In genomic region chr6:157693867-157694266, GRCh38 we compare ENCODE assay signal across 26 cellular contexts.
DNase-seq lines count a peak whose midpoint lies in the region; ATAC-seq, FAIRE-seq and TF ChIP-seq lines count a peak whose summit lies in the region.
"Had no signal": no experiment of that assay in that cellular context is flagged by ENCODE, and none has a peak within 500 bp of the region (broad histone marks: within the 10 kb centered on the region; RNA-seq: fewer than 3 reads in every experiment).

No MANE protein-coding gene starts in this region.

- intact Hi-C loops in HepG2 (cut with micrococcal nuclease; ENCODE audit: unreplicated experiment) = no loop called here
- intact Hi-C loops in heart right ventricle (cut with DNase I) = loop anchor here in 1 of 10 donors (10.0 kb wide), 1 partner anchor 181 kb away; no protein-coding TSS in a partner anchor

- H3K4me1 ChIP-seq in liver (ENCODE audit: control insufficient read depth in 4 of 4, insufficient read depth in 4 of 4, low read length in 3 of 4) (no peaks in the 10 kb centered on the region), HepG2 (ENCODE audit: insufficient read depth, low read length) (no peaks in the 10 kb centered on the region), heart right ventricle (peaks cover 0 to 33% (median 16%) of the 10 kb centered on the region in 9 donors)

- BruUV-seq in HepG2 (replicated peaks; lab: Mats Ljungman, UMichigan) = no TSS peak

- CTCF ChIA-PET in HepG2 (lab: Yijun Ruan, JAX; ENCODE audit: low intra/inter-chr PET ratio, low total read pairs) = no interaction called here

- TF ChIP-seq RAD21 in liver (IDR thresholded peaks at IDR 0.05) = peak in 1 of 2 donors; percentile 42
- no peak for TF ChIP-seq RAD21 in HepG2 (CRISPR knock-in tag; IDR thresholded peaks at IDR 0.05)

- 70% methylated on average over 7 of the region's 7 CpGs for WGBS in liver
- 33% methylated on average over 7 of the region's 7 CpGs for WGBS in HepG2 (ENCODE audit: low lambda C conversion rate)
- 16 to 25% methylated on average over 7 of the region's 7 CpGs for WGBS in heart right ventricle, 2 donors

- POLR2A ChIA-PET in HepG2 (lab: Yijun Ruan, JAX) = no interaction called here

- ATAC-seq in HepG2 (no peak), heart right ventricle (peak; percentile 80 to 96 (median 88))
- ATAC-seq: left colon, Panc1 had no signal

- TF ChIP-seq EP300 in HepG2 (IDR thresholded peaks at IDR 0.05; ENCODE audit: low read depth in 2 of 2, low read length in 2 of 2) (no peak), HepG2 (CRISPR knock-in tag; IDR thresholded peaks at IDR 0.05; ENCODE audit: borderline replicate concordance) (no peak)

- H3K27me3 ChIP-seq in liver (ENCODE audit: control insufficient read depth in 4 of 4, insufficient read depth in 4 of 4, low read length in 3 of 4) (no peaks in the 10 kb centered on the region), HepG2 (ENCODE audit: control insufficient read depth in 1 of 2, insufficient read depth in 2 of 2, low read length in 2 of 2) (peaks cover 7 to 77% of the 10 kb centered on the region in 2 experiments; a peak in 4 of 5 replicates), heart right ventricle (no peaks in the 10 kb centered on the region)

- H3K27ac ChIP-seq in liver (ENCODE audit: low read depth in 1 of 2, low read length in 2 of 2) (no peak overlapping the region), HepG2 (ENCODE audit: extremely low read length, insufficient read depth, low read length) (no peak overlapping the region), heart right ventricle (peak overlapping the region in 7 of 10 donors; percentile 22 to 81 (median 62))
- H3K27ac ChIP-seq: esophagus muscularis mucosa, WERI-Rb-1 had no signal

- no peak for FAIRE-seq in HepG2 (lab: Jason Lieb, UNC)
- no peak for FAIRE-seq in GM19239 (lab: Jason Lieb, UNC)
- FAIRE-seq: D721Med, GM18507 had no signal

- no peaks in the 10 kb centered on the region for H4K20me1 ChIP-seq in HepG2 (ENCODE audit: insufficient read depth, low read length)

- no peak overlapping the region for H3K4me2 ChIP-seq in HepG2 (ENCODE audit: low read depth, low read length)

- H3K4me3 ChIP-seq in liver (ENCODE audit: low read depth in 1 of 3, low read length in 3 of 3) (no peak overlapping the region), HepG2 (replicated peaks in 1 of 3; ENCODE audit: insufficient read depth in 1 of 3, low read depth in 2 of 3, low read length in 3 of 3) (no peak overlapping the region), heart right ventricle (no peak overlapping the region)
- H3K4me3 ChIP-seq: esophagus muscularis mucosa had no signal

- H3K9ac ChIP-seq in liver (ENCODE audit: low read depth in 1 of 2, low read length in 2 of 2) (no peak overlapping the region), HepG2 (ENCODE audit: insufficient read depth, low read depth, low read length) (no peak overlapping the region)

- no peaks in the 10 kb centered on the region for H3K79me2 ChIP-seq in HepG2 (ENCODE audit: insufficient read depth, low read length)

- H3K36me3 ChIP-seq in liver (ENCODE audit: control insufficient read depth in 4 of 4, insufficient read depth in 3 of 4, low read depth in 1 of 4, low read length in 3 of 4) = no peaks in the 10 kb centered on the region
- no peaks in the 10 kb centered on the region for H3K36me3 ChIP-seq in HepG2 (replicated peaks in 1 of 2; ENCODE audit: control insufficient read depth in 1 of 2, insufficient read depth in 2 of 2, low read length in 2 of 2)
- no peaks in the 10 kb centered on the region for H3K36me3 ChIP-seq in heart right ventricle
- H3K36me3 ChIP-seq: esophagus muscularis mucosa, WERI-Rb-1 had no signal

- in situ Hi-C loops in HepG2 (cut with HindIII; ENCODE audit: extremely low pct_ligation_motif_present, low pct_unique_long_range_greater_than_20kb) = no loop called here

- no peak for TF ChIP-seq CTCF in liver (IDR thresholded peaks at IDR 0.05; ENCODE audit: low read depth, low read length, missing input control)
- TF ChIP-seq CTCF in HepG2 (CRISPR knock-in tag; IDR thresholded peaks at IDR 0.05) = no peak
- TF ChIP-seq CTCF in heart right ventricle (IDR thresholded peaks at IDR 0.05) = no peak

- H3K9me3 ChIP-seq in liver (ENCODE audit: control insufficient read depth in 4 of 4, low read length in 3 of 4) = peaks cover 0 to 2% (median under 1%) of the 10 kb centered on the region in 4 donors
- peaks cover 7% of the 10 kb centered on the region for H3K9me3 ChIP-seq in HepG2 (ENCODE audit: low read length)
- peaks cover 0 to 15% (median 0%) of the 10 kb centered on the region in 11 donors for H3K9me3 ChIP-seq in heart right ventricle

- H2AFZ ChIP-seq in HepG2 (ENCODE audit: low read length) = no peak overlapping the region

- TF ChIP-seq POLR2A in HepG2 (IDR thresholded peaks at IDR 0.05; ENCODE audit: insufficient read depth in 1 of 2, low read depth in 2 of 2, low read length in 2 of 2) = no peak

- DNase-seq in HepG2 (ENCODE audit: low spot score) = no peak
- DNase-seq in heart right ventricle = peak; percentile 69 to 72
- DNase-seq in lung microvascular endothelial cell (ENCODE audit: low read depth in 2 of 2) = peak; percentile 30 to 61
- DNase-seq in GM19240 (ENCODE audit: insufficient read length, low spot score) = no peak
- no peak for DNase-seq in DMS114 treated with DMSO at 0.1 percent for 48 hours (lab: John Stamatoyannopoulos, UW; ENCODE audit: unreplicated experiment)
- no peak for DNase-seq in activated CD4-positive, alpha-beta T cell treated with anti-CD3 and anti-CD28 coated beads, Interleukin-2, amount 50 U/mL, for 4 hours
- no peak for DNase-seq in GM19239 (ENCODE audit: insufficient read length, low spot score)
- DNase-seq: 8988T; activated CD4-positive, alpha-beta T cell treated with anti-CD3 and anti-CD28 coated beads for 48 hours; activated naive CD4-positive, alpha-beta T cell treated with anti-CD3 and anti-CD28 coated beads for 36 hours; activated T-cell treated with anti-CD3 and anti-CD28 coated beads, Interleukin-2, amount 50 U/mL, for 48 hours; CD4-positive, alpha-beta T cell; effector memory CD4-positive, alpha-beta T cell; foreskin melanocyte; left colon; NCI-H1048; NCI-H1694 treated with DMSO at 0.1 percent for 48 hours; NCI-H524; SIG-M5; stimulated activated CD4-positive, alpha-beta T cell treated with anti-CD3 and anti-CD28 coated beads, Interleukin-2, amount 100 ng/mL, for 48 hours; WERI-Rb-1 had no signal

TF ChIP-seq in liver, 16 proteins besides CTCF, POLR2A, EP300 and RAD21 (continues in another document):
- TF ChIP-seq EGR1 (IDR thresholded peaks at IDR 0.05; ENCODE audit: low read depth in 2 of 2) (no peak), FOXA2 (IDR thresholded peaks at IDR 0.05) (no peak), ATF3 (IDR thresholded peaks at IDR 0.05) (no peak), HNF4G (IDR thresholded peaks at IDR 0.05) (no peak)

TF ChIP-seq in HepG2, 621 proteins besides CTCF, POLR2A, EP300 and RAD21 (continues in another document):
- TF ChIP-seq RBM22 (optimal IDR thresholded peaks at IDR 0.05; ENCODE audit: low read length) = no peak
- no peak for TF ChIP-seq ZNF367 (CRISPR knock-in tag; IDR thresholded peaks at IDR 0.05; ENCODE audit: borderline replicate concordance)
- TF ChIP-seq NFIB (CRISPR knock-in tag; IDR thresholded peaks at IDR 0.05; ENCODE audit: borderline replicate concordance) = no peak
- no peak for TF ChIP-seq ZNF407 (CRISPR knock-in tag; IDR thresholded peaks at IDR 0.05; ENCODE audit: not compliant biosample characterization)

Comparison
In these comparisons a context has a peak if more than half of its experiments do, and no peak if none do; other contexts are left out.
1. H3K27ac ChIP-seq: peak in heart right ventricle (7 of 10); none in liver (0 of 2) and HepG2 (single experiment).
2. DNase-seq: peak in heart right ventricle (2 of 2) and lung microvascular endothelial cell (2 of 2); none in HepG2 (single experiment), GM19240 (single experiment), DMS114 treated with DMSO at 0.1 percent for 48 hours (single experiment), activated CD4-positive, alpha-beta T cell treated with anti-CD3 and anti-CD28 coated beads, Interleukin-2, amount 50 U/mL, for 4 hours (0 of 2) and GM19239 (single experiment).